Comparison of ENCODE assay signal across 8 cellular contexts in genomic region chr4:108512615-108513505, GRCh38.
DNase-seq lines count a peak whose midpoint lies in the region; ATAC-seq and TF ChIP-seq lines count a peak whose summit lies in the region.

No MANE protein-coding gene starts in this region.

- H3K79me1 ChIP-seq in H9 (ENCODE audit: insufficient read depth, low read depth, low read length, poor library complexity, severe bottlenecking), result no peaks in the 10 kb centered on the region

- no peak overlapping the region for H3K4me3 ChIP-seq in SK-N-SH (ENCODE audit: low read depth in 2 of 2, low read length in 1 of 2)
- no peak overlapping the region for H3K4me3 ChIP-seq in thyroid gland (replicated peaks in 1 of 3)

- no peak overlapping the region for H4K91ac ChIP-seq in H9 (ENCODE audit: insufficient read length, low read depth, low read length)

- peak; percentile 58 for TF ChIP-seq CTCF in H9 (conservative IDR thresholded peaks at IDR 0.05)
- peak; percentile 42 for TF ChIP-seq CTCF in SK-N-SH (IDR thresholded peaks at IDR 0.05)
- TF ChIP-seq CTCF in thyroid gland (IDR thresholded peaks at IDR 0.05), result peak in 3 of 6 experiments; percentile 37 to 49 (median 38)

- H4K20me1 ChIP-seq in H9 (ENCODE audit: control insufficient read depth, insufficient read depth, insufficient read length) (no peaks in the 10 kb centered on the region), SK-N-SH (ENCODE audit: insufficient read depth) (no peaks in the 10 kb centered on the region)

- H3K27me3 Mint-ChIP-seq in H9 (ENCODE audit: low read depth), result peaks cover 34% of the 10 kb centered on the region

- no peak for TF ChIP-seq EP300 in SK-N-SH (IDR thresholded peaks at IDR 0.05; ENCODE audit: borderline replicate concordance in 1 of 2, low read depth in 1 of 2, low read length in 1 of 2)

- no peak overlapping the region for H2AK5ac ChIP-seq in H9 (ENCODE audit: insufficient read length, low read length)

- no peaks in the 10 kb centered on the region for H3F3A ChIP-seq in SK-N-SH (replicated peaks; ENCODE audit: insufficient read depth)

- peak overlapping the region; percentile 36 for H3K4me2 ChIP-seq in H9 (ENCODE audit: insufficient read depth, insufficient read length, low read length)
- H3K4me2 ChIP-seq in SK-N-SH, result 0 out of 2 replicates have a peak overlapping the region, but pooled peaks have one; percentile 27

- H3K9me3 ChIP-seq in H9 (ENCODE audit: control insufficient read depth, low read depth, low read length) (no peaks in the 10 kb centered on the region), SK-N-SH (no peaks in the 10 kb centered on the region), thyroid gland (no peaks in the 10 kb centered on the region)

- H3K9me3 Mint-ChIP-seq in H9, result peaks cover 7 to 9% of the 10 kb centered on the region in 2 experiments; a peak in 4 of 5 replicates

- no peak overlapping the region for H4K5ac ChIP-seq in H9 (ENCODE audit: insufficient read length, low read depth, low read length)

- H3T11ph ChIP-seq in H9 (ENCODE audit: low read length), result no peak overlapping the region

- H3K14ac ChIP-seq in H9 (ENCODE audit: insufficient read depth, low read length), result no peak overlapping the region

- no peak overlapping the region for H3K4ac ChIP-seq in H9 (ENCODE audit: low read depth, low read length)

- TF ChIP-seq RAD21 in SK-N-SH (IDR thresholded peaks at IDR 0.05; ENCODE audit: low read length), result peak; percentile 80

- no peak overlapping the region for H3K23ac ChIP-seq in H9 (ENCODE audit: insufficient read length, low read depth, low read length)

- peak overlapping the region in 1 of 2 experiments; percentile 65; a peak in 4 of 5 replicates for H3K4me3 Mint-ChIP-seq in H9

- no peaks in the 10 kb centered on the region for H3K4me1 ChIP-seq in H9 (ENCODE audit: insufficient read depth, low read length)
- no peaks in the 10 kb centered on the region; a peak in 2 of 4 replicates for H3K4me1 ChIP-seq in SK-N-SH (ENCODE audit: control insufficient read depth in 1 of 2, insufficient read depth in 2 of 2, low read depth in 1 of 2, low read length in 1 of 2)
- H3K4me1 ChIP-seq in thyroid gland, result no peaks in the 10 kb centered on the region

- no peak overlapping the region for H3K27ac Mint-ChIP-seq in H9

- no peak overlapping the region for H2BK20ac ChIP-seq in H9 (ENCODE audit: low read depth, low read length, poor library complexity, severe bottlenecking)

- POLR2A ChIA-PET in SK-N-SH (lab: Yijun Ruan, JAX), result no interaction called here

- no peak overlapping the region for H3K56ac ChIP-seq in H9 (ENCODE audit: insufficient read length, low read depth, low read length)

- H3K36me3 Mint-ChIP-seq in H9 (ENCODE audit: insufficient read depth in 1 of 3, low read depth in 3 of 3), result no peaks in the 10 kb centered on the region

- intact Hi-C loops in thyroid gland (cut with DNase I), result loop anchor here (10.0 kb wide), 1 partner anchor 488 kb away; no protein-coding TSS in a partner anchor

- H2BK12ac ChIP-seq in H9 (ENCODE audit: insufficient read length, low read depth, low read length), result no peak overlapping the region

- CTCF ChIA-PET in SK-N-SH (lab: Yijun Ruan, JAX), result interaction anchor here (0.7 to 1.4 kb wide), 9 partner anchors 36 to 494 kb away, joined by 3 to 5 read pairs (median 3); no protein-coding TSS in a partner anchor

- H3K27me3 ChIP-seq in H9 (ENCODE audit: insufficient read depth, low read length) (no peaks in the 10 kb centered on the region), SK-N-SH (ENCODE audit: insufficient read depth) (peaks cover 6% of the 10 kb centered on the region; the same call in 1 of the 2 replicates), thyroid gland (no peaks in the 10 kb centered on the region)

- TF ChIP-seq POLR2A in thyroid gland (IDR thresholded peaks at IDR 0.05), result no peak

- no peak overlapping the region for H4K8ac ChIP-seq in H9 (replicated peaks; ENCODE audit: insufficient read length, low read depth, low read length)

- H3K27ac ChIP-seq in H9 (ENCODE audit: insufficient read length, low read depth, low read length) (no peak overlapping the region), SK-N-SH (ENCODE audit: low read depth in 2 of 2, low read length in 1 of 2) (no peak overlapping the region), thyroid gland (no peak overlapping the region)

- no peak overlapping the region for H2BK15ac ChIP-seq in H9 (ENCODE audit: low read depth, low read length)

- no CpG with 5 or more reads among the region's 17 CpGs for whole genome bisulfite sequencing in H9 (ENCODE audit: extremely low coverage, insufficient read length, low lambda C conversion rate)
- WGBS in SK-N-SH (ENCODE audit: low lambda C conversion rate), result 2% methylated on average over 17 of the region's 17 CpGs
- 15 to 19% methylated on average over 17 of the region's 17 CpGs for WGBS in thyroid gland, 2 donors

- peak; percentile 18 for DNase-seq in AG08395 (ENCODE audit: low spot score)
- peak; percentile 62 for DNase-seq in H9
- peak; percentile 34 for DNase-seq in SK-N-SH
- peak; percentile 15 for DNase-seq in central memory CD4-positive, alpha-beta T cell
- DNase-seq in lung microvascular endothelial cell (ENCODE audit: low read depth in 2 of 2), result peak; percentile 60 to 74
- peak; percentile 54 to 66 for DNase-seq in thyroid gland

- no peak overlapping the region for H2BK5ac ChIP-seq in H9 (ENCODE audit: insufficient read length, low read length)

- H2BK120ac ChIP-seq in H9 (ENCODE audit: low read depth, low read length, poor library complexity, severe bottlenecking), result no peak overlapping the region

- H2AFZ ChIP-seq in H9 (ENCODE audit: low read length) (no peak overlapping the region), SK-N-SH (ENCODE audit: low read depth) (no peak overlapping the region)

- ATAC-seq in GM18519 (IDR thresholded peaks at IDR 0.05; ENCODE audit: low FRiP score, unreplicated experiment) (no peak), HG03565 (IDR thresholded peaks at IDR 0.05; ENCODE audit: unreplicated experiment) (no peak)

- no peaks in the 10 kb centered on the region for H3K9me2 ChIP-seq in SK-N-SH

- no peaks in the 10 kb centered on the region for H3K79me2 ChIP-seq in H9 (ENCODE audit: insufficient read depth, low read length)
- H3K79me2 ChIP-seq in SK-N-SH (ENCODE audit: insufficient read depth), result no peaks in the 10 kb centered on the region

- H3K23me2 ChIP-seq in H9 (ENCODE audit: insufficient read length, low read depth, low read length, poor library complexity, severe bottlenecking), result no peaks in the 10 kb centered on the region

- no peak overlapping the region for H3K18ac ChIP-seq in H9 (ENCODE audit: insufficient read length, low read depth, low read length)

- H3K9ac ChIP-seq in H9 (ENCODE audit: extremely low read depth, insufficient read length, low read length) (no peak overlapping the region), SK-N-SH (no peak overlapping the region)

- H3K36me3 ChIP-seq in SK-N-SH (replicated peaks in 1 of 2; ENCODE audit: control insufficient read depth in 1 of 2, insufficient read depth in 2 of 2, low read length in 1 of 2) (no peaks in the 10 kb centered on the region), thyroid gland (no peaks in the 10 kb centered on the region)

- H3K4me1 Mint-ChIP-seq in H9, result peaks cover 4 to 7% of the 10 kb centered on the region in 2 experiments

TF ChIP-seq in SK-N-SH, 30 proteins besides CTCF, POLR2A, EP300 and RAD21:
- TF ChIP-seq FOSL2 (IDR thresholded peaks at IDR 0.05; ENCODE audit: borderline replicate concordance, low read depth), result no peak
- peak; percentile 56 for TF ChIP-seq SMC3 (IDR thresholded peaks at IDR 0.05; ENCODE audit: low read depth, low read length)

Comparison
In these comparisons a context has a peak if more than half of its experiments do, and no peak if none do; other contexts are left out.
1. DNase-seq: peak in every context shown above with its lines; median percentile 67 in lung microvascular endothelial cell; 62 in H9; 60 in thyroid gland; 34 in SK-N-SH; 18 in AG08395; 15 in central memory CD4-positive, alpha-beta T cell.